Comparison of ENCODE assay signal across 8 cellular contexts in the genomic region with DNA sequence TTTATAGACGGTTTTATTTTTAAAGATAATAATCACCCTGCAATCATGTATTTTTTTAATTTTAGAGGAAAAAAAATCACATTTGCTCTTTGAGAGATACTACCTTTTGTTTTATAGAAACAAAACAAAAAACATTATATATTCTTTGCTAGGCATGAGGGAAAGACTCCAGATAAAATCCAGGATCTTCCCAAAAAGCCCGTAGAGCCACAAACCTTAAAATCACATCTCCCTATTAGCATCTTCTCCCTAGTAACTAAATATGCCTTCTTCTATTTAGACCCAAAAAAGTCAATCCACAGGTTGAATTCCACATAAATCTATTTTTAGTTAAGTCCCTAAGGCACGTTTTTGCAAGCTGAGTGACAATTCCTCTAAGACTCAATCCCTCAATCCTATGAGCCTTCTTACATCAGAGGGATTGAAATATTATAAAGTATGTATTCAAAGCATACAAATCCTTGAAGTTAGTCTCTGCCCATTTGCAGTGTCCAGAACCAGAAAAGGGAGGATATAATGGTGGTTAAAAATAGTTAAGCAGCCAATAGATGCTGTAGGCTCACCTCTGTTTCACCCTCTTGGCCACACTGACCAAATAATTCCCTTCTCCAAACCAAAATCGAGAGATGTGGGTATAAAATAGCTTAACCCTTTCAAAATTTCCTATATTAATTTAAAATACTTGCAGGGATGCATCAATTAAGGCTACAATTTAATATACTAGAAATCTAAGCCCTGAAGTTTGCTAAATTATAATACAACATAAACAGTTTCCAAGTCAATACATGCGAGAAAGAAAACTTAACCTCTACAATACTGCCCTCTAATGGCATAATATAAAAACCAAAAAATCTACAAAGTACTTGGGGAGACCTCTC.
DNase-seq lines count a peak whose midpoint lies in the region; ATAC-seq lines count a peak whose summit lies in the region.

No MANE protein-coding gene starts in this region.

- H3K27ac Mint-ChIP-seq in activated CD4-positive, alpha-beta memory T cell treated with anti-CD3 and anti-CD28 coated beads for 36 hours = no peak overlapping the region
- no peak overlapping the region for H3K27ac Mint-ChIP-seq in activated CD8-positive, alpha-beta memory T cell treated with anti-CD3 and anti-CD28 coated beads, Interleukin-2, amount 10 ng/mL, durations not matched to agents 7 days and 5 days

- ATAC-seq in HG03135 (IDR thresholded peaks at IDR 0.05; ENCODE audit: unreplicated experiment) = no peak
- ATAC-seq in activated CD8-positive, alpha-beta memory T cell treated with anti-CD3 and anti-CD28 coated beads, Interleukin-2, amount 10 ng/mL, durations not matched to agents 7 days and 5 days = no peak

- peak; percentile 64 for DNase-seq in SKM-1 treated with dmso at 0.1 percent for 144 hours (lab: John Stamatoyannopoulos, UW; ENCODE audit: unreplicated experiment)
- no peak for DNase-seq in SKM-1 (lab: John Stamatoyannopoulos, UW; ENCODE audit: unreplicated experiment)
- DNase-seq in NCI-H1436 (lab: John Stamatoyannopoulos, UW) = peak; percentile 21
- DNase-seq in activated CD4-positive, alpha-beta memory T cell treated with anti-CD3 and anti-CD28 coated beads for 36 hours = no peak
- DNase-seq in globus pallidus (ENCODE audit: low spot score) = peak; percentile 76
- DNase-seq in renal cortical epithelial cell (ENCODE audit: low read depth) = peak; percentile 74
- no peak for DNase-seq in activated CD8-positive, alpha-beta memory T cell treated with anti-CD3 and anti-CD28 coated beads, Interleukin-2, amount 10 ng/mL, durations not matched to agents 7 days and 5 days

- CTCF ChIA-PET in activated CD4-positive, alpha-beta memory T cell treated with anti-CD3 and anti-CD28 coated beads for 36 hours (lab: Charles Lee) = interaction anchor here (0.6 to 7.1 kb wide), 24 partner anchors 9 to 559 kb away, joined by 3 to 118 read pairs (median 4); no protein-coding TSS in a partner anchor
- CTCF ChIA-PET in activated CD8-positive, alpha-beta memory T cell treated with anti-CD3 and anti-CD28 coated beads, Interleukin-2, amount 10 ng/mL, durations not matched to agents 7 days and 5 days (lab: Charles Lee) = interaction anchor here (1.0 to 4.8 kb wide), 7 partner anchors 9 to 531 kb away, joined by 3 to 38 read pairs (median 3); no protein-coding TSS in a partner anchor

- POLR2A ChIA-PET in activated CD4-positive, alpha-beta memory T cell treated with anti-CD3 and anti-CD28 coated beads for 36 hours (lab: Charles Lee) = interaction anchor here (1.4 kb wide), 1 partner anchor 301 kb away, joined by 3 read pairs; no protein-coding TSS in a partner anchor

- H3K4me1 Mint-ChIP-seq in activated CD4-positive, alpha-beta memory T cell treated with anti-CD3 and anti-CD28 coated beads for 36 hours (ENCODE audit: low read depth) = peaks cover 17% of the 10 kb centered on the region
- H3K4me1 Mint-ChIP-seq in activated CD8-positive, alpha-beta memory T cell treated with anti-CD3 and anti-CD28 coated beads, Interleukin-2, amount 10 ng/mL, durations not matched to agents 7 days and 5 days = peaks cover 15% of the 10 kb centered on the region

- H3K27me3 Mint-ChIP-seq in activated CD4-positive, alpha-beta memory T cell treated with anti-CD3 and anti-CD28 coated beads for 36 hours = peaks cover 9% of the 10 kb centered on the region
- H3K27me3 Mint-ChIP-seq in activated CD8-positive, alpha-beta memory T cell treated with anti-CD3 and anti-CD28 coated beads, Interleukin-2, amount 10 ng/mL, durations not matched to agents 7 days and 5 days = peaks cover 46% of the 10 kb centered on the region

- H3K4me3 Mint-ChIP-seq in activated CD4-positive, alpha-beta memory T cell treated with anti-CD3 and anti-CD28 coated beads for 36 hours = peak overlapping the region; percentile 51
- H3K4me3 Mint-ChIP-seq in activated CD8-positive, alpha-beta memory T cell treated with anti-CD3 and anti-CD28 coated beads, Interleukin-2, amount 10 ng/mL, durations not matched to agents 7 days and 5 days = no peak overlapping the region

- H3K9me3 Mint-ChIP-seq in activated CD4-positive, alpha-beta memory T cell treated with anti-CD3 and anti-CD28 coated beads for 36 hours = no peaks in the 10 kb centered on the region
- H3K9me3 Mint-ChIP-seq in activated CD8-positive, alpha-beta memory T cell treated with anti-CD3 and anti-CD28 coated beads, Interleukin-2, amount 10 ng/mL, durations not matched to agents 7 days and 5 days (ENCODE audit: low read depth) = no peaks in the 10 kb centered on the region

- no peaks in the 10 kb centered on the region for H3K36me3 Mint-ChIP-seq in activated CD4-positive, alpha-beta memory T cell treated with anti-CD3 and anti-CD28 coated beads for 36 hours
- no peaks in the 10 kb centered on the region for H3K36me3 Mint-ChIP-seq in activated CD8-positive, alpha-beta memory T cell treated with anti-CD3 and anti-CD28 coated beads, Interleukin-2, amount 10 ng/mL, durations not matched to agents 7 days and 5 days

- intact Hi-C loops in activated CD4-positive, alpha-beta memory T cell treated with anti-CD3 and anti-CD28 coated beads for 36 hours (cut with micrococcal nuclease) = loop anchor here (1.0 to 5.0 kb wide), 7 partner anchors 125 to 532 kb away; no protein-coding TSS in a partner anchor

Comparison
In these comparisons a context has a peak if more than half of its experiments do, and no peak if none do; other contexts are left out.
1. DNase-seq: peak in SKM-1 treated with dmso at 0.1 percent for 144 hours (single experiment), NCI-H1436 (single experiment), globus pallidus (single experiment) and renal cortical epithelial cell (single experiment); none in SKM-1 (single experiment), activated CD4-positive, alpha-beta memory T cell treated with anti-CD3 and anti-CD28 coated beads for 36 hours (single experiment) and activated CD8-positive, alpha-beta memory T cell treated with anti-CD3 and anti-CD28 coated beads, Interleukin-2, amount 10 ng/mL, durations not matched to agents 7 days and 5 days (single experiment).